In the genomic region with DNA sequence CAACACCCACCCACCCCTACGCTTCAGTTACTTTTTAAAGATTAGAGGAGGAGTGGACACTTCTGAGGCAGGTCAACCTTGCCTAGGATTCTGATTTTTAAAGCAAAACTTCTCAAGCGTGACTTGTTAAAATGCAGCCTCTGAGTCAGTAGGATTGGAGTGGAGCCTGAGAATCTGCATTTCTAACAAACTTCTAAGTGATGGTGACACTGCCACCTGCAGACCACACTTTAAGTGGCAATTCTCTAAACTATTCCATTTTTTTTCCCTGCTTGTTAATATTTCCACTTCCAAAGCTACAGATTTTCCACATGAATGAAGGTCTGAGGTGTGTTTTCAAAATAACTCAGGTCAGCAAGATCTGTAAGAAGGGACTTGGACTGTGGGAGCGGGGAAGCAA, we compare ENCODE assay signal across 17 cellular contexts.
DNase-seq lines count a peak whose midpoint lies in the region; ATAC-seq, FAIRE-seq and TF ChIP-seq lines count a peak whose summit lies in the region.
"Had no signal": no experiment of that assay in that cellular context is flagged by ENCODE, and none has a peak within 500 bp of the region (broad histone marks: within the 10 kb centered on the region; RNA-seq: fewer than 3 reads in every experiment).

No MANE protein-coding gene starts in this region.

- H3K9me3 Mint-ChIP-seq in natural killer cell treated with Interleukin-12 subunit alpha and Interleukin-12 subunit beta and Interleukin-15 and Interleukin-18, amount 100 ng/mL, for 72 hours: no peaks in the 10 kb centered on the region
- H3K9me3 Mint-ChIP-seq: activated CD4-positive, alpha-beta memory T cell treated with anti-CD3 and anti-CD28 coated beads for 36 hours; activated T-helper 2 cell treated with anti-CD3 and anti-CD28 coated beads, Interferon-gamma antibody, Interleukin-2, Interleukin-4, amounts not matched to agents 10 μg/mL and 5 μg/mL and 100 μg/mL, durations not matched to agents 14 hours and 24 hours and 36 hours had no signal

- POLR2A ChIA-PET in Panc1 (lab: Charles Lee): no interaction called here

- no peaks in the 10 kb centered on the region for H3K4me1 Mint-ChIP-seq in natural killer cell treated with Interleukin-12 subunit alpha and Interleukin-12 subunit beta and Interleukin-15 and Interleukin-18, amount 100 ng/mL, for 72 hours (ENCODE audit: low read depth in 2 of 2)

- no peak overlapping the region for H3K27ac ChIP-seq in Panc1 (ENCODE audit: low read length)
- H3K27ac ChIP-seq: BLaER1 had no signal

- FAIRE-seq in D721Med (lab: Jason Lieb, UNC): no peak
- FAIRE-seq: endometrium had no signal

- H3K9me3 ChIP-seq in Panc1 (ENCODE audit: control insufficient read depth, insufficient read depth, low read depth, low read length): no peaks in the 10 kb centered on the region; the same call in 1 of the 2 replicates
- H3K9me3 ChIP-seq: BLaER1 had no signal

- H3K27me3 Mint-ChIP-seq in natural killer cell treated with Interleukin-12 subunit alpha and Interleukin-12 subunit beta and Interleukin-15 and Interleukin-18, amount 100 ng/mL, for 72 hours: peaks cover 28 to 51% of the 10 kb centered on the region in 2 donors

- no peak overlapping the region for H3K27ac Mint-ChIP-seq in natural killer cell treated with Interleukin-12 subunit alpha and Interleukin-12 subunit beta and Interleukin-15 and Interleukin-18, amount 100 ng/mL, for 72 hours
- H3K27ac Mint-ChIP-seq: activated CD4-positive, alpha-beta memory T cell treated with anti-CD3 and anti-CD28 coated beads for 36 hours; activated T-helper 2 cell treated with anti-CD3 and anti-CD28 coated beads, Interferon-gamma antibody, Interleukin-2, Interleukin-4, amounts not matched to agents 10 μg/mL and 5 μg/mL and 100 μg/mL, durations not matched to agents 14 hours and 24 hours and 36 hours; naive B cell had no signal

- TF ChIP-seq CTCF in D721Med (IDR thresholded peaks at IDR 0.05; ENCODE audit: insufficient read depth, missing control alignments) (peak; percentile 30), Panc1 (IDR thresholded peaks at IDR 0.05) (peak; percentile 35)

- H3K36me3 ChIP-seq in Panc1 (ENCODE audit: control insufficient read depth, insufficient read depth, low read length): no peaks in the 10 kb centered on the region
- H3K36me3 ChIP-seq: BLaER1 had no signal

- H3K27me3 ChIP-seq in Panc1 (ENCODE audit: control insufficient read depth, insufficient read depth, low read length): no peaks in the 10 kb centered on the region
- H3K27me3 ChIP-seq: BLaER1 had no signal

- intact Hi-C loops in Panc1 (cut with micrococcal nuclease; ENCODE audit: unreplicated experiment): no loop called here

- in situ Hi-C loops in Panc1 (cut with HindIII; ENCODE audit: low pct_unique_long_range_greater_than_20kb, low sequenced_read_pairs): no loop called here

- no peak overlapping the region for H3K4me3 ChIP-seq in Panc1 (ENCODE audit: low read depth in 2 of 2, low read length in 2 of 2)
- H3K4me3 ChIP-seq: BLaER1 had no signal

- H3K4me3 Mint-ChIP-seq in natural killer cell treated with Interleukin-12 subunit alpha and Interleukin-12 subunit beta and Interleukin-15 and Interleukin-18, amount 100 ng/mL, for 72 hours: no peak overlapping the region
- H3K4me3 Mint-ChIP-seq: activated CD4-positive, alpha-beta memory T cell treated with anti-CD3 and anti-CD28 coated beads for 36 hours; naive B cell had no signal

- no TSS peak for BruUV-seq in Panc1 (replicated peaks; lab: Mats Ljungman, UMichigan)

- no peaks in the 10 kb centered on the region for H3K4me1 ChIP-seq in Panc1 (ENCODE audit: control insufficient read depth, insufficient read depth, low read length)
- H3K4me1 ChIP-seq: BLaER1 had no signal

- H3K36me3 Mint-ChIP-seq in natural killer cell treated with Interleukin-12 subunit alpha and Interleukin-12 subunit beta and Interleukin-15 and Interleukin-18, amount 100 ng/mL, for 72 hours: no peaks in the 10 kb centered on the region
- H3K36me3 Mint-ChIP-seq: activated CD4-positive, alpha-beta memory T cell treated with anti-CD3 and anti-CD28 coated beads for 36 hours had no signal

- CTCF ChIA-PET in Panc1 (lab: Charles Lee): no interaction called here

- ATAC-seq in Panc1: no peak
- ATAC-seq in natural killer cell treated with Interleukin-12 subunit alpha and Interleukin-12 subunit beta and Interleukin-15 and Interleukin-18, amount 100 ng/mL, for 72 hours: no peak
- no peak for ATAC-seq in HG02571 (IDR thresholded peaks at IDR 0.05; ENCODE audit: unreplicated experiment)
- ATAC-seq: left colon had no signal

- no peak for DNase-seq in D721Med (ENCODE audit: insufficient read length, low spot score)
- peak; percentile 21 for DNase-seq in H4 (ENCODE audit: low spot score)
- DNase-seq in Panc1 (ENCODE audit: low read depth, low spot score): no peak
- peak; percentile 19 for DNase-seq in kidney glomerular epithelial cell (lab: John Stamatoyannopoulos, UW)
- no peak for DNase-seq in stimulated activated CD4-positive, alpha-beta T cell treated with anti-CD3 and anti-CD28 coated beads, Interleukin-12 subunit alpha, Interleukin-12 subunit beta, amount 100 ng/mL, for 4 hours
- no peak for DNase-seq in natural killer cell treated with Interleukin-12 subunit alpha and Interleukin-12 subunit beta and Interleukin-15 and Interleukin-18, amount 100 ng/mL, for 72 hours (ENCODE audit: low spot score)
- no peak for DNase-seq in NCI-H2081 treated with DMSO at 0.1 percent for 48 hours (lab: John Stamatoyannopoulos, UW)
- DNase-seq: activated CD4-positive, alpha-beta memory T cell treated with anti-CD3 and anti-CD28 coated beads for 36 hours; GDM1; left colon; MV-4-11; naive B cell; NCI-H446 had no signal

Comparison
In these comparisons a context has a peak if more than half of its experiments do, and no peak if none do; other contexts are left out.
1. DNase-seq: peak in H4 (single experiment) and kidney glomerular epithelial cell (single experiment); none in D721Med (single experiment), Panc1 (single experiment), stimulated activated CD4-positive, alpha-beta T cell treated with anti-CD3 and anti-CD28 coated beads, Interleukin-12 subunit alpha, Interleukin-12 subunit beta, amount 100 ng/mL, for 4 hours (single experiment), natural killer cell treated with Interleukin-12 subunit alpha and Interleukin-12 subunit beta and Interleukin-15 and Interleukin-18, amount 100 ng/mL, for 72 hours (single experiment) and NCI-H2081 treated with DMSO at 0.1 percent for 48 hours (single experiment).